Comparison of ENCODE assay signal across 1 cellular context in the genomic region with DNA sequence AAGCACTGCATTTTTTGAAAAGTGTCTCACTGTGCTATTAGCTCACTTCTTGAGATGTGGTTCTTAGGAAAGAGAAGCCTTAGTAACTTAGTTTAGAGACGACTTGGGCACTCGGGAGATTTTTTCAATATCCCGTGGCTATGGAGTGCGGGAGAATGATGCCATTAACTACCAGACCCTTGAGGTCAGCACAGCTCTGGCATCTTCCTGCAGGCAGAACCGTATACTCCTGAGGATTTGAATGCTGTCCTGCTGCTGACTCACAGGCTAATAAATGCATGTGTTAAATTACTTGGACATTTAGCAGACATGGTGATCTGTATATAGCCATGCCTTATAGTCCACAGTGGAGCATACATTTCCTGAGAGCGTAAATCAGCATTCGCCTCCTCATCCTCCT.
TF ChIP-seq lines count a peak whose summit lies in the region.

No MANE protein-coding gene starts in this region.

TF ChIP-seq in HEK293, 187 proteins besides CTCF, POLR2A, EP300 and RAD21 (continued from another document):
- TF ChIP-seq IKZF3 (tag by site-specific recombination; IDR thresholded peaks at IDR 0.05) (peak; percentile 53; the same call in 1 of the 2 replicates), ZNF558 (tag by site-specific recombination; IDR thresholded peaks at IDR 0.05) (0 out of 2 replicates have a peak, but pooled peaks have one; percentile 38), ZBTB21 (tag by site-specific recombination; IDR thresholded peaks at IDR 0.05) (0 out of 2 replicates have a peak, but pooled peaks have one; percentile 8), ZNF549 (tag by site-specific recombination; IDR thresholded peaks at IDR 0.05) (peak; percentile 79), ZNF660 (tag by site-specific recombination; IDR thresholded peaks at IDR 0.05) (peak; percentile 98), ZNF366 (tag by site-specific recombination; conservative IDR thresholded peaks at IDR 0.05) (peak; percentile 49; the same call in 1 of the 2 replicates), ZNF324 (tag by site-specific recombination; IDR thresholded peaks at IDR 0.05) (0 out of 2 replicates have a peak, but pooled peaks have one; percentile 43), ZNF629 (tag by site-specific recombination; IDR thresholded peaks at IDR 0.05) (peak; percentile 65), ZBTB17 (tag by site-specific recombination; IDR thresholded peaks at IDR 0.05) (peak; percentile 85), ZNF335 (tag by site-specific recombination; conservative IDR thresholded peaks at IDR 0.05) (peak; percentile 43; the same call in 1 of the 2 replicates), ZEB2 (tag by site-specific recombination; IDR thresholded peaks at IDR 0.05) (peak; percentile 59; the same call in 1 of the 2 replicates)
- TF ChIP-seq, protein P1, sequence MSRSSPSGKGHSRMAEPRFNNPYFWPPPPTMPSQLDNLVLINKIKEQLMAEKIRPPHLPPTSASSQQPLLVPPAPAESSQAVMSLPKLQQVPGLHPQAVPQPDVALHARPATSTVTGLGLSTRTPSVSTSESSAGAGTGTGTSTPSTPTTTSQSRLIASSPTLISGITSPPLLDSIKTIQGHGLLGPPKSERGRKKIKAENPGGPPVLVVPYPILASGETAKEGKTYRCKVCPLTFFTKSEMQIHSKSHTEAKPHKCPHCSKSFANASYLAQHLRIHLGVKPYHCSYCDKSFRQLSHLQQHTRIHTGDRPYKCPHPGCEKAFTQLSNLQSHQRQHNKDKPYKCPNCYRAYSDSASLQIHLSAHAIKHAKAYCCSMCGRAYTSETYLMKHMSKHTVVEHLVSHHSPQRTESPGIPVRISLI (tag by site-specific recombination; IDR thresholded peaks at IDR 0.05) = 0 out of 2 replicates have a peak, but pooled peaks have one; percentile 23
- TF ChIP-seq, protein P2, sequence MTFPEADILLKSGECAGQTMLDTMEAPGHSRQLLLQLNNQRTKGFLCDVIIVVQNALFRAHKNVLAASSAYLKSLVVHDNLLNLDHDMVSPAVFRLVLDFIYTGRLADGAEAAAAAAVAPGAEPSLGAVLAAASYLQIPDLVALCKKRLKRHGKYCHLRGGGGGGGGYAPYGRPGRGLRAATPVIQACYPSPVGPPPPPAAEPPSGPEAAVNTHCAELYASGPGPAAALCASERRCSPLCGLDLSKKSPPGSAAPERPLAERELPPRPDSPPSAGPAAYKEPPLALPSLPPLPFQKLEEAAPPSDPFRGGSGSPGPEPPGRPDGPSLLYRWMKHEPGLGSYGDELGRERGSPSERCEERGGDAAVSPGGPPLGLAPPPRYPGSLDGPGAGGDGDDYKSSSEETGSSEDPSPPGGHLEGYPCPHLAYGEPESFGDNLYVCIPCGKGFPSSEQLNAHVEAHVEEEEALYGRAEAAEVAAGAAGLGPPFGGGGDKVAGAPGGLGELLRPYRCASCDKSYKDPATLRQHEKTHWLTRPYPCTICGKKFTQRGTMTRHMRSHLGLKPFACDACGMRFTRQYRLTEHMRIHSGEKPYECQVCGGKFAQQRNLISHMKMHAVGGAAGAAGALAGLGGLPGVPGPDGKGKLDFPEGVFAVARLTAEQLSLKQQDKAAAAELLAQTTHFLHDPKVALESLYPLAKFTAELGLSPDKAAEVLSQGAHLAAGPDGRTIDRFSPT (tag by site-specific recombination; IDR thresholded peaks at IDR 0.05) = peak; percentile 61; the same call in 1 of the 2 replicates
